1 cellular context compared by ENCODE assay signal in the genomic region with DNA sequence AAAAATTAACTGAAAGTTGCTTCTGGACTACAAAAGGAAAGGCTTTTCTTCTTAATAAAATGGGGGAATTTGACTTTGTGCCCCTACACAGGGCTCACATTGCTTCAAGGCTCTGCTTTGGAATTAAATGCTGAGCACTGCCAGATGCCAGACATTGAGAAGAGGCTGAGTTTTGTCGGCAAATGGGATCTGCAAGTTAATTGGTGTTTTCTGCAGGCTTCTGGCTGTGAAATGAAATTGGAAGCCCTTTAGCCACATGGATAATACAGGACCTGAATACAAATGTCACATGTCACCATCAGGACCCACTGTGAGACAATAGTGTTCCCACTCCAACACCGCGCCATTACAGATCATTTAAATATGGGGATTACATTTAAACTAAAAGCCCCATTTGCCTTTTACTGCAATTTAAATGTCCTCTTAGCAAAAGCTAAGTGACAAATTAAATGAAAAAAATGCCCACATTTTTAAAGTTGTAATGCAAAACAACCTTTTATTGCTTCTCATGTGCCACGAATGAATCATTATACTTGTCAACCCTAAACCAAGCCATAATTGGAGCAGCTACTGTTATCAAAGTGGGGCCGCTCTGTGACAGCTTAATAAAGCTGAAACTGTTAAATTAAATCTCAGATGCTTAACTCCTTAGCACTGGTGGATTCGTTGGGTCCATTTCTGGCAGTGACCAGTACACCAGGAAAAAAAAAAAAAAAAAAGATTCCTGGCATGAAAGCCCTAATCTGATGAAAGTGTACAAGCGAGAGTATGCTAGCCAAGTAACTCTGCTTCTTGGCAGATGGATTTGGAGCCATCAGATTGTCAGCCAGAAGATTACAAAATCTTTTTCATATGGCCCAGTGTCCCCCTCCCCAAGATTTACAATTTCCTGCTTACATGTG.
TF ChIP-seq lines count a peak whose summit lies in the region.

No MANE protein-coding gene starts in this region.

TF ChIP-seq in HEK293, 187 proteins besides CTCF, POLR2A, EP300 and RAD21 (continued from another document):
- TF ChIP-seq PRDM1 (tag by site-specific recombination; IDR thresholded peaks at IDR 0.05) (peak; percentile 36; the same call in 1 of the 2 replicates), ZNF274 (IDR thresholded peaks at IDR 0.05; ENCODE audit: low read length) (no peak), ZNF274 (tag by site-specific recombination; IDR thresholded peaks at IDR 0.05; ENCODE audit: borderline replicate concordance) (no peak)
TF ChIP-seq in HEK293: peak in this region for 2.
